Comparison of ENCODE assay signal across 8 cellular contexts in genomic region chr15:44663410-44664272, GRCh38. TPM values are rescaled to one million over a fixed set of nuclear protein-coding genes. Genes with fewer than 3 reads are reported as not detected.
DNase-seq lines count a peak whose midpoint lies in the region; ATAC-seq lines count a peak whose summit lies in the region.

Gene SPG11, minus strand, starts transcription at chr15:44663662. Its CDS starts 15 bp downstream, at chr15:44663647.

- H3K4me3 Mint-ChIP-seq in IgD-negative memory B cell = peak within 1 kb of the TSS; percentile 96 to 98 (median 98)

- H3K36me3 Mint-ChIP-seq in IgD-negative memory B cell = peaks cover 6% of the 10 kb centered on the region

- no peaks in the 10 kb centered on the region for H3K27me3 Mint-ChIP-seq in IgD-negative memory B cell

- H3K9me3 Mint-ChIP-seq in IgD-negative memory B cell = no peaks in the 10 kb centered on the region

- H3K27ac ChIP-seq in epithelial cell of prostate = peak within 1 kb of the TSS; percentile 86

- peak; percentile 85 for DNase-seq in DMS153 (lab: John Stamatoyannopoulos, UW)
- DNase-seq in OCI-M2 (lab: John Stamatoyannopoulos, UW; ENCODE audit: unreplicated experiment) = peak; percentile 71
- peak; percentile 95 for DNase-seq in activated T-cell treated with anti-CD3 and anti-CD28 coated beads for 48 hours (ENCODE audit: low read depth)
- DNase-seq in epithelial cell of prostate (ENCODE audit: low read depth, low spot score) = peak; percentile 72
- DNase-seq in mucosa of gallbladder (ENCODE audit: low spot score) = peak; percentile 99
- DNase-seq in stimulated activated CD8-positive, alpha-beta memory T cell treated with anti-CD3 and anti-CD28 coated beads, Interleukin-4, amount 100 ng/mL, for 48 hours = peak; percentile 98

- ATAC-seq in GM21528 (IDR thresholded peaks at IDR 0.05; ENCODE audit: low FRiP score, unreplicated experiment) = peak; percentile 80

- peak within 1 kb of the TSS; percentile 98 to 100 (median 98) for H3K27ac Mint-ChIP-seq in IgD-negative memory B cell

- peaks cover 40 to 48% (median 46%) of the 10 kb centered on the region in 3 donors for H3K4me1 Mint-ChIP-seq in IgD-negative memory B cell

RNA-seq across cellular contexts. Expression of gene SPG11, which starts in this region (rescaled TPM):
- polyA plus RNA-seq in IgD-negative memory B cell = 41.7 TPM
- 96.3 TPM for total RNA-seq in mucosa of gallbladder

Comparison
In these comparisons a context has a peak if more than half of its experiments do, and no peak if none do; other contexts are left out.
1. Peak in every context shown above with its lines: DNase-seq, ATAC-seq and H3K27ac ChIP-seq.